In genomic region chr2:88492002-88492401, GRCh38 we compare ENCODE assay signal across 1 cellular context.
TF ChIP-seq lines count a peak whose summit lies in the region.

No MANE protein-coding gene starts in this region.

TF ChIP-seq in H1, 55 proteins besides CTCF, POLR2A, EP300 and RAD21 (continued from another document):
- TF ChIP-seq MAX (IDR thresholded peaks at IDR 0.05): no peak
- TF ChIP-seq TCF12 (IDR thresholded peaks at IDR 0.05; ENCODE audit: low read depth, low read length): no peak
- no peak for TF ChIP-seq SP1 (IDR thresholded peaks at IDR 0.05; ENCODE audit: low read depth, low read length)
- TF ChIP-seq CHD1 (IDR thresholded peaks at IDR 0.05; ENCODE audit: low read depth, low read length): no peak
- no peak for TF ChIP-seq KDM5A (IDR thresholded peaks at IDR 0.05; ENCODE audit: low read length)
- no peak for TF ChIP-seq CREB1 (IDR thresholded peaks at IDR 0.05)
- no peak for TF ChIP-seq EGR1 (IDR thresholded peaks at IDR 0.05; ENCODE audit: borderline replicate concordance, low read depth, low read length)
- no peak for TF ChIP-seq JUN (IDR thresholded peaks at IDR 0.05; ENCODE audit: low read depth, low read length)
- no peak for TF ChIP-seq RNF2 (IDR thresholded peaks at IDR 0.05; ENCODE audit: borderline replicate concordance, low read depth, low read length, missing control alignments, poor library complexity, severe bottlenecking)
- no peak for TF ChIP-seq USF2 (IDR thresholded peaks at IDR 0.05; ENCODE audit: low read length)
TF ChIP-seq in H1: peak in this region for 0.
